Comparison of ENCODE assay signal across 2 cellular contexts in genomic region chr1:30547326-30547725, GRCh38.
A peak's percentile ranks its signal among the peaks of the same experiment; 100 is the strongest.
DNase-seq lines count a peak whose midpoint lies in the region; ATAC-seq, FAIRE-seq and TF ChIP-seq lines count a peak whose summit lies in the region.
"Not testable (repeated sequence)": the region's sequence is repeated elsewhere in the genome, so short reads cannot be mapped to it uniquely, and the experiment has no call there.

No MANE protein-coding gene starts in this region.

- not testable (repeated sequence) for H3K4me2 ChIP-seq in K562 (ENCODE audit: insufficient read depth, low read length)

- H3K36me3 ChIP-seq in HEK293 (ENCODE audit: control insufficient read depth in 2 of 2, insufficient read depth in 1 of 2, low read length in 2 of 2); K562 (ENCODE audit: control insufficient read depth, insufficient read depth, low read length): not testable (repeated sequence)

- not testable (repeated sequence) for H3K4me1 ChIP-seq in HEK293 (ENCODE audit: control insufficient read depth, insufficient read depth, low read length); K562 (replicated peaks in 1 of 2; ENCODE audit: control insufficient read depth in 2 of 2, insufficient read depth in 2 of 2, low read length in 2 of 2)

- TF ChIP-seq POLR2A in K562 (conservative IDR thresholded peaks at IDR 0.05): not testable (repeated sequence)

- not testable (repeated sequence) for H3K27me3 ChIP-seq in K562 (ENCODE audit: control insufficient read depth in 2 of 2, insufficient read depth in 2 of 2, low read length in 2 of 2)

- WGBS in K562 (ENCODE audit: insufficient coverage, low coverage, missing lambda C conversion rate): 4% methylated on average over 2 of the region's 2 CpGs

- H3K9ac ChIP-seq in K562 (ENCODE audit: insufficient read depth in 1 of 2, low read depth in 2 of 2, low read length in 2 of 2): not testable (repeated sequence)

- CTCF ChIA-PET in HEK293 (lab: Yijun Ruan, JAX); K562 (lab: Yijun Ruan, JAX; ENCODE audit: low intra/inter-chr PET ratio): not testable (repeated sequence)

- TF ChIP-seq RAD21 in K562 (CRISPR knock-in tag; conservative IDR thresholded peaks at IDR 0.05 in 1 of 2, IDR thresholded peaks at IDR 0.05 in 1 of 2): not testable (repeated sequence)

- POLR2A ChIA-PET in HEK293 (lab: Yijun Ruan, JAX); K562 (lab: Yijun Ruan, JAX): not testable (repeated sequence)

- H3K9me3 ChIP-seq in HEK293 (ENCODE audit: control insufficient read depth, insufficient read depth, low read depth, low read length); K562 (replicated peaks; ENCODE audit: control insufficient read depth, insufficient read depth, low read depth, low read length): not testable (repeated sequence)

- not testable (repeated sequence) for H3K4me3 ChIP-seq in HEK293 (ENCODE audit: low read depth, low read length); K562

- not testable (repeated sequence) for H3K27ac ChIP-seq in HEK293 (ENCODE audit: extremely low read depth, low read depth, low read length); K562 (ENCODE audit: extremely low read depth, low read depth, low read length)

- not testable (repeated sequence) for DNase-seq in K562 (ENCODE audit: extremely low read depth in 1 of 4, low spot score in 3 of 4)

- H2AFZ ChIP-seq in K562 (ENCODE audit: low read depth, low read length): not testable (repeated sequence)

- not testable (repeated sequence) for H3K79me2 ChIP-seq in K562 (ENCODE audit: control insufficient read depth, insufficient read depth, low read length)

- not testable (repeated sequence) for H4K20me1 ChIP-seq in K562 (replicated peaks; ENCODE audit: control insufficient read depth, insufficient read depth, low read length)

- ATAC-seq in K562: not testable (repeated sequence)

- FAIRE-seq in K562 (lab: Jason Lieb, UNC): not testable (repeated sequence)

- intact Hi-C loops in K562 (cut with micrococcal nuclease): not testable (repeated sequence)

- not testable (repeated sequence) for TF ChIP-seq EP300 in K562 (IDR thresholded peaks at IDR 0.05; ENCODE audit: low read length)

- not testable (repeated sequence) for H3K9me1 ChIP-seq in K562 (ENCODE audit: control insufficient read depth, insufficient read depth, low read length)

- BruUV-seq in K562 (replicated peaks; lab: Mats Ljungman, UMichigan): not testable (repeated sequence)

- in situ Hi-C loops in K562 (cut with MboI): not testable (repeated sequence)

- not testable (repeated sequence) for TF ChIP-seq CTCF in HEK293 (tag by site-specific recombination; IDR thresholded peaks at IDR 0.05); K562 (IDR thresholded peaks at IDR 0.05 in 2 of 3, conservative IDR thresholded peaks at IDR 0.05 in 1 of 3; ENCODE audit: insufficient read depth in 2 of 3, low read depth in 1 of 3, low read length in 3 of 3)

TF ChIP-seq in HEK293, 187 proteins besides CTCF, POLR2A, EP300 and RAD21:
- TF ChIP-seq ZNF146 (tag by site-specific recombination; IDR thresholded peaks at IDR 0.05): peak; percentile 61; the same call in 1 of the 2 replicates

TF ChIP-seq in K562, 482 proteins besides CTCF, POLR2A, EP300 and RAD21:
- TF ChIP-seq ZNF146 (CRISPR knock-in tag; IDR thresholded peaks at IDR 0.05; ENCODE audit: unreplicated experiment): peak; percentile 80
TF ChIP-seq in K562: peak in this region for 1; not testable (repeated sequence) for 481.
